ENCODE assay signal across 17 cellular contexts in the genomic region with DNA sequence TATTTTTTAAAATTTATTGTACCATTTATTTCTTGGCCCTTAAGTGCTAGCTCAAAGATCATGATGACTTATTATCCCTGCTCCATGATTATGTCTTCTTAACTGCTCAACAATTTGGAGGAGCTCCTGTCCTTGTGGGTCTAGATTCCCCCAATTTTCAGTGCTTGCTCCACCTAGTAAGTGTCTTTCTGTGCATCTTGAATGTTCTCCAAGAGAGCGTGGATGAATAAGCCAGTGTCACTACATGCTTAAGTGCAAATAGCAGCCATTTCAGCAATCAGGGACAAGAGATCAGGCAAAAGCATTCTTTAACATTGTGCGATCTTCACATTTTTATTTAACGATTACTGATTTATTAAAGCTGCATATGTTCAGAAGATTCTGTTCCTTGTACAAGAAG.
"Had no signal": no experiment of that assay in that cellular context is flagged by ENCODE, and none has a peak within 500 bp of the region (broad histone marks: within the 10 kb centered on the region; RNA-seq: fewer than 3 reads in every experiment).

No MANE protein-coding gene starts in this region.

- H3K36me3 ChIP-seq: ascending aorta, left lung, prostate gland, right atrium auricular region, transverse colon had no signal

- H3K9me3 ChIP-seq: ascending aorta, left lung, prostate gland, right atrium auricular region, transverse colon had no signal

- H3K9me3 Mint-ChIP-seq: activated CD4-positive, alpha-beta T cell treated with anti-CD3 and anti-CD28 coated beads, Interleukin-2, amount 10 ng/mL, durations not matched to agents 24 days and 14 days; activated naive CD4-positive, alpha-beta T cell treated with anti-CD3 and anti-CD28 coated beads, Interleukin-2, amount 10 ng/mL, durations not matched to agents 7 days and 5 days; activated T-cell treated with anti-CD3 and anti-CD28 coated beads, Interleukin-2, amount 50 U/mL, for 4 hours; naive thymus-derived CD8-positive, alpha-beta T cell had no signal

- H3K27me3 Mint-ChIP-seq: activated naive CD4-positive, alpha-beta T cell treated with anti-CD3 and anti-CD28 coated beads, Interleukin-2, amount 10 ng/mL, durations not matched to agents 7 days and 5 days; naive thymus-derived CD8-positive, alpha-beta T cell had no signal

- H3K4me3 Mint-ChIP-seq: activated CD4-positive, alpha-beta T cell treated with anti-CD3 and anti-CD28 coated beads, Interleukin-2, amount 10 ng/mL, durations not matched to agents 24 days and 14 days; activated CD8-positive, alpha-beta T cell treated with anti-CD3 and anti-CD28 coated beads, Interleukin-2, amount 10 ng/mL, durations not matched to agents 7 days and 5 days; activated naive CD4-positive, alpha-beta T cell treated with anti-CD3 and anti-CD28 coated beads, Interleukin-2, amount 10 ng/mL, durations not matched to agents 7 days and 5 days; activated T-cell treated with anti-CD3 and anti-CD28 coated beads, Interleukin-2, amount 50 U/mL, for 4 hours; naive thymus-derived CD8-positive, alpha-beta T cell had no signal

- H3K36me3 Mint-ChIP-seq: activated naive CD4-positive, alpha-beta T cell treated with anti-CD3 and anti-CD28 coated beads, Interleukin-2, amount 10 ng/mL, durations not matched to agents 7 days and 5 days; naive thymus-derived CD8-positive, alpha-beta T cell had no signal

- H3K27me3 ChIP-seq: ascending aorta, left lung, right atrium auricular region, transverse colon had no signal

- DNase-seq: activated CD4-positive, alpha-beta T cell treated with anti-CD3 and anti-CD28 coated beads, Interleukin-2, amount 10 ng/mL, durations not matched to agents 24 days and 14 days; activated CD8-positive, alpha-beta T cell treated with anti-CD3 and anti-CD28 coated beads, Interleukin-2, amount 10 ng/mL, durations not matched to agents 7 days and 5 days; activated effector memory CD4-positive, alpha-beta T cell treated with Interleukin-2 at 50 U/mL for 16 hours; activated naive CD4-positive, alpha-beta T cell treated with anti-CD3 and anti-CD28 coated beads, Interleukin-2, amount 10 ng/mL, durations not matched to agents 7 days and 5 days; activated T-cell treated with anti-CD3 and anti-CD28 coated beads, Interleukin-2, amount 50 U/mL, for 4 hours; erythroblast; foreskin melanocyte; left lung; naive thymus-derived CD8-positive, alpha-beta T cell; stimulated activated CD4-positive, alpha-beta T cell treated with anti-CD3 and anti-CD28 coated beads, Interleukin-2, amount 100 ng/mL, for 24 hours; stimulated activated naive CD4-positive, alpha-beta T cell treated with Interleukin-2 at 50 U/mL for 16 hours; T1000; transverse colon had no signal

- H3K27ac Mint-ChIP-seq: activated CD4-positive, alpha-beta T cell treated with anti-CD3 and anti-CD28 coated beads, Interleukin-2, amount 10 ng/mL, durations not matched to agents 24 days and 14 days; activated CD8-positive, alpha-beta T cell treated with anti-CD3 and anti-CD28 coated beads, Interleukin-2, amount 10 ng/mL, durations not matched to agents 7 days and 5 days; activated naive CD4-positive, alpha-beta T cell treated with anti-CD3 and anti-CD28 coated beads, Interleukin-2, amount 10 ng/mL, durations not matched to agents 7 days and 5 days; naive thymus-derived CD8-positive, alpha-beta T cell had no signal

- H3K27ac ChIP-seq: ascending aorta, coronary artery, left lung, prostate gland, right atrium auricular region, transverse colon had no signal

- ATAC-seq: activated CD8-positive, alpha-beta T cell treated with anti-CD3 and anti-CD28 coated beads, Interleukin-2, amount 10 ng/mL, durations not matched to agents 7 days and 5 days; activated T-cell treated with anti-CD3 and anti-CD28 coated beads, Interleukin-2, amount 50 U/mL, for 4 hours; left lung; naive thymus-derived CD8-positive, alpha-beta T cell had no signal

- H3K4me3 ChIP-seq: ascending aorta, coronary artery, left lung, prostate gland, right atrium auricular region, transverse colon had no signal

- H3K4me1 Mint-ChIP-seq: activated CD4-positive, alpha-beta T cell treated with anti-CD3 and anti-CD28 coated beads, Interleukin-2, amount 10 ng/mL, durations not matched to agents 24 days and 14 days; activated naive CD4-positive, alpha-beta T cell treated with anti-CD3 and anti-CD28 coated beads, Interleukin-2, amount 10 ng/mL, durations not matched to agents 7 days and 5 days; naive thymus-derived CD8-positive, alpha-beta T cell had no signal

- H3K4me1 ChIP-seq: ascending aorta, prostate gland, right atrium auricular region, transverse colon had no signal
